In the genomic region with DNA sequence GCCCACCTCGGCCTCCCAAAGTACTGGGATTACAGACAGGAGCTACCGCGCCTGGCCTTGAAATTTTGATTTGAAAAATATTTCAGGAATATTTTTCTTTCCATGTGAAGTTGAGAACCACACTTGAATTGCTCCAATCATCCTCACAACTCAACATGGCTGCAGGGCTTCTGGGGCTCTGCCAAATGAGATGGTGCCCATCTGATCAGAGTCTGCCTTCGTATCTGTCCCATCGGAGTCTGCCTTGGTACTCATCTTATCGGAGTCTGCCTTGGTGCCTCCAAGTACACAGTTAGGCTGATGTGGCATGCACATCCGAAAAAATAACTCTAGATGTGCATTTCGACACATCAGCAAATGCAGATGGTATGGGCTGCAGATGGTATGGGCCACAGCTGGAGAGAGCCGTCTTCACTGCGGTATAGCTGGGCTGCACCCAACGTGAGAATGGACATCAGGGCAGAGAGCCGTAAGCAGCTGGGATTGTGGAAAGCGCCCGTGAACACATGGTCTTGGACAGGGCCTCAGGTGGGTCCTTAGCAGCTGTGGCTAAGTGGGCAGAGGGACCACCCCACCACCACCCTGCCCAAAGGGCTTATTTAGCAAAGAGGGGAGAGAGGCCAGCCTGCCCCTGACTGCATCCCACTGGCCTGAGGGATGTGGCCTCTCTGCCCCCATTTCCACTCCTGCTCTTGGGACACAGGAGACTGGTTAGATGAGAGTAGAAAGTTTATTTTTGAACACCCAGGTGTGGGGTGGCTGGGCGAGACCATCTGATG, we compare ENCODE assay signal across 34 cellular contexts.
"Had no signal": no experiment of that assay in that cellular context is flagged by ENCODE, and none has a peak within 500 bp of the region (broad histone marks: within the 10 kb centered on the region; RNA-seq: fewer than 3 reads in every experiment).

No MANE protein-coding gene starts in this region.

- H3K27me3 Mint-ChIP-seq: activated B cell treated with CpG ODN at 0.5 μM for 24 hours; activated CD8-positive, alpha-beta T cell treated with anti-CD3 and anti-CD28 coated beads for 36 hours; activated naive CD8-positive, alpha-beta T cell treated with anti-CD3 and anti-CD28 coated beads for 36 hours; activated T-helper 17 cell treated with anti-CD3 and anti-CD28 coated beads, Interleukin-2, amount 50 U/mL, for 72 hours had no signal

- H3K4me3 Mint-ChIP-seq: activated B cell treated with CpG ODN at 0.5 μM for 24 hours; activated CD8-positive, alpha-beta T cell treated with anti-CD3 and anti-CD28 coated beads for 36 hours; activated naive CD8-positive, alpha-beta T cell treated with anti-CD3 and anti-CD28 coated beads for 36 hours; activated T-cell treated with anti-CD3 and anti-CD28 coated beads, Interleukin-2, amount 50 U/mL, for 4 hours; activated T-helper 17 cell treated with anti-CD3 and anti-CD28 coated beads, Interleukin-2, amount 50 U/mL, for 72 hours; T-helper 2 cell treated with Interferon-gamma antibody and Interleukin-4, amounts not matched to agents 5 μg/mL and 100 μg/mL, for 36 hours had no signal

- H3K27me3 ChIP-seq: brain microvascular endothelial cell had no signal

- DNase-seq: activated B cell treated with CpG ODN at 0.5 μM for 24 hours; activated CD4-positive, alpha-beta T cell treated with anti-CD3 and anti-CD28 coated beads for 4 hours; activated CD4-positive, alpha-beta T cell treated with anti-CD3 and anti-CD28 coated beads, Interleukin-2, amount 50 U/mL, for 4 hours; activated CD4-positive, CD25-positive, alpha-beta regulatory T cell treated with anti-CD3 and anti-CD28 coated beads, Interleukin-2, amount 50 U/mL, for 72 hours; activated CD8-positive, alpha-beta T cell treated with anti-CD3 and anti-CD28 coated beads for 36 hours; activated effector memory CD4-positive, alpha-beta T cell treated with anti-CD3 and anti-CD28 coated beads, Interleukin-2, amount 50 U/mL, for 16 hours; activated naive CD4-positive, alpha-beta T cell; activated naive CD4-positive, alpha-beta T cell treated with anti-CD3 and anti-CD28 coated beads, Interleukin-2, amount 50 U/mL, for 16 hours; activated naive CD8-positive, alpha-beta T cell treated with anti-CD3 and anti-CD28 coated beads for 36 hours; activated T-cell treated with anti-CD3 and anti-CD28 coated beads for 4 hours; activated T-cell treated with anti-CD3 and anti-CD28 coated beads, Interleukin-2, amount 50 U/mL, for 4 hours; amniotic stem cell; aorta; brain microvascular endothelial cell; central memory CD4-positive, alpha-beta T cell; MM.1S; MV-4-11; NCI-H1092; NCI-H146; NCI-H187; NCI-H2029 treated with DMSO at 0.1 percent for 48 hours; NCI-H2107; NCI-H2171; NCI-H510A; NCI-H526; NCI-H748 treated with DMSO at 0.1 percent for 48 hours; NK-92 treated with Interleukin-12 subunit alpha and Interleukin-12 subunit beta, amount 100 ng/mL, for 24 hours; PC-9; SIG-M5 had no signal

- H3K4me3 ChIP-seq: PC-9 had no signal

- H3K27ac ChIP-seq: brain microvascular endothelial cell, KMS-11, PC-9, RWPE1 had no signal

- ATAC-seq: activated CD8-positive, alpha-beta T cell treated with anti-CD3 and anti-CD28 coated beads for 36 hours; activated T-cell treated with anti-CD3 and anti-CD28 coated beads, Interleukin-2, amount 50 U/mL, for 4 hours; activated T-helper 17 cell treated with anti-CD3 and anti-CD28 coated beads, Interleukin-2, amount 50 U/mL, for 72 hours; Right ventricle myocardium inferior had no signal

- H3K9me3 Mint-ChIP-seq: activated B cell treated with CpG ODN at 0.5 μM for 24 hours; activated CD8-positive, alpha-beta T cell treated with anti-CD3 and anti-CD28 coated beads for 36 hours; activated naive CD8-positive, alpha-beta T cell treated with anti-CD3 and anti-CD28 coated beads for 36 hours; activated T-cell treated with anti-CD3 and anti-CD28 coated beads, Interleukin-2, amount 50 U/mL, for 4 hours; activated T-helper 17 cell treated with anti-CD3 and anti-CD28 coated beads, Interleukin-2, amount 50 U/mL, for 72 hours; T-helper 2 cell treated with Interferon-gamma antibody and Interleukin-4, amounts not matched to agents 5 μg/mL and 100 μg/mL, for 36 hours had no signal

- H3K27ac Mint-ChIP-seq: activated B cell treated with CpG ODN at 0.5 μM for 24 hours; activated CD8-positive, alpha-beta T cell treated with anti-CD3 and anti-CD28 coated beads for 36 hours; activated naive CD8-positive, alpha-beta T cell treated with anti-CD3 and anti-CD28 coated beads for 36 hours; activated T-helper 17 cell treated with anti-CD3 and anti-CD28 coated beads, Interleukin-2, amount 50 U/mL, for 72 hours; T-helper 2 cell treated with Interferon-gamma antibody and Interleukin-4, amounts not matched to agents 5 μg/mL and 100 μg/mL, for 36 hours had no signal
